2 cellular contexts compared by ENCODE assay signal in the genomic region with DNA sequence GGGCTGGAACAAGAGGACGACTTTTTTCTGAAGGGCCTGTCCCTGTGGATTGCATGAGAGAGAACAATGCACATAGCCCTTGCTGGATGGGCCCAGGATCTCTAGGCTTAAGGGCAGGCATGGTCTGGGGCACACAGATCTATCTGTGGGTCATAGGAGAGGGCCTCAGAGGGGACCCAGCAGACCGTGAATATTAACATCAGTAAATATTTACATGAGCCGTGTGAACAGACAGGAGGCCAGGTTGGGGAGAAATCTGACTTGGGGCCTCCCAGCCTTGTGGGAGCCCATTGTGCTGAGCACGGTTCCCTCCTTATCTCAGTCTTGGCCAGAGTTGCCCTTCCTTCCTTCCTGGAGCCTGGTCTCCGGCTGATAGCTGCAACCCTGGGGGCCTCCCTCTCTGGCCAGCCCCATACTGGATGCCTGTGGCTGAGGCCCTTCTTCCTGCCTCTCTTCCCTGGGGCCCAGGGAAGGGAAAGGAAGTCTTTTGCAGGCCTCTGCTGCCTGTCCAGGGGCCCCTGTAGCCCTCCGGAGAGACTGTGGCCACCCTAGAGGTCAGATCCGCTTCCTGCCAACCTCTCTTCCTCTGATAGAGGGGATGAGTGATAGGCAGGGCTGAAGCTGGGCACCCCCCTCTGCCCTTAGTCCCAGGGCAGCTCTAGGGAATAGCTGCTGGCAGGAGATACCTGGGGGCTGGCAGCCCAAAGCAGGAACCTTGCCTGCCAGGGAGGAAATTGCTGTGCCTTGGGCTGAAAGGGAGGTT.
TF ChIP-seq lines count a peak whose summit lies in the region.

No MANE protein-coding gene starts in this region.

TF ChIP-seq in K562, 482 proteins besides CTCF, POLR2A, EP300 and RAD21 (continued from another document and continues in another):
- TF ChIP-seq, protein P1, sequence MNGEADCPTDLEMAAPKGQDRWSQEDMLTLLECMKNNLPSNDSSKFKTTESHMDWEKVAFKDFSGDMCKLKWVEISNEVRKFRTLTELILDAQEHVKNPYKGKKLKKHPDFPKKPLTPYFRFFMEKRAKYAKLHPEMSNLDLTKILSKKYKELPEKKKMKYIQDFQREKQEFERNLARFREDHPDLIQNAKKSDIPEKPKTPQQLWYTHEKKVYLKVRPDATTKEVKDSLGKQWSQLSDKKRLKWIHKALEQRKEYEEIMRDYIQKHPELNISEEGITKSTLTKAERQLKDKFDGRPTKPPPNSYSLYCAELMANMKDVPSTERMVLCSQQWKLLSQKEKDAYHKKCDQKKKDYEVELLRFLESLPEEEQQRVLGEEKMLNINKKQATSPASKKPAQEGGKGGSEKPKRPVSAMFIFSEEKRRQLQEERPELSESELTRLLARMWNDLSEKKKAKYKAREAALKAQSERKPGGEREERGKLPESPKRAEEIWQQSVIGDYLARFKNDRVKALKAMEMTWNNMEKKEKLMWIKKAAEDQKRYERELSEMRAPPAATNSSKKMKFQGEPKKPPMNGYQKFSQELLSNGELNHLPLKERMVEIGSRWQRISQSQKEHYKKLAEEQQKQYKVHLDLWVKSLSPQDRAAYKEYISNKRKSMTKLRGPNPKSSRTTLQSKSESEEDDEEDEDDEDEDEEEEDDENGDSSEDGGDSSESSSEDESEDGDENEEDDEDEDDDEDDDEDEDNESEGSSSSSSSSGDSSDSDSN (IDR thresholded peaks at IDR 0.05; ENCODE audit: borderline replicate concordance in 1 of 2, low read depth in 2 of 2, low read length in 2 of 2), result peak; percentile 71 to 97; a peak in 3 of 4 replicates
- TF ChIP-seq, protein P2, sequence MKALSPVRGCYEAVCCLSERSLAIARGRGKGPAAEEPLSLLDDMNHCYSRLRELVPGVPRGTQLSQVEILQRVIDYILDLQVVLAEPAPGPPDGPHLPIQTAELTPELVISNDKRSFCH (CRISPR knock-in tag; IDR thresholded peaks at IDR 0.05), result no peak
- TF ChIP-seq, protein P2 (tag; IDR thresholded peaks at IDR 0.05), result no peak
- no peak for TF ChIP-seq CEBPB (tag; IDR thresholded peaks at IDR 0.05)
- no peak for TF ChIP-seq SAFB (IDR thresholded peaks at IDR 0.05; ENCODE audit: borderline replicate concordance, low read depth, low read length)
- TF ChIP-seq CREM (IDR thresholded peaks at IDR 0.05; ENCODE audit: low read depth), result peak; percentile 21; the same call in 1 of the 2 replicates
- no peak for TF ChIP-seq PCBP2 (IDR thresholded peaks at IDR 0.05; ENCODE audit: low read depth, low read length, poor library complexity, severe bottlenecking)
- peak; percentile 71; the same call in 1 of the 2 replicates for TF ChIP-seq ZKSCAN8 (CRISPR knock-in tag; IDR thresholded peaks at IDR 0.05)
- no peak for TF ChIP-seq ZFPM2 (CRISPR knock-in tag; IDR thresholded peaks at IDR 0.05)
- TF ChIP-seq SMARCC2 (IDR thresholded peaks at IDR 0.05; ENCODE audit: low read depth), result no peak
- no peak for TF ChIP-seq STAG1 (CRISPR knock-in tag; IDR thresholded peaks at IDR 0.05; ENCODE audit: borderline replicate concordance)
- TF ChIP-seq CHD2 (IDR thresholded peaks at IDR 0.05; ENCODE audit: low read depth, low read length), result no peak
- no peak for TF ChIP-seq STAT5B (CRISPR knock-in tag; IDR thresholded peaks at IDR 0.05)
- no peak for TF ChIP-seq HNRNPUL1 (IDR thresholded peaks at IDR 0.05; ENCODE audit: low read length)
- TF ChIP-seq RFX1 (IDR thresholded peaks at IDR 0.05), result no peak

TF ChIP-seq in WTC11, 78 proteins besides CTCF, POLR2A, EP300 and RAD21:
- TF ChIP-seq, protein P3, sequence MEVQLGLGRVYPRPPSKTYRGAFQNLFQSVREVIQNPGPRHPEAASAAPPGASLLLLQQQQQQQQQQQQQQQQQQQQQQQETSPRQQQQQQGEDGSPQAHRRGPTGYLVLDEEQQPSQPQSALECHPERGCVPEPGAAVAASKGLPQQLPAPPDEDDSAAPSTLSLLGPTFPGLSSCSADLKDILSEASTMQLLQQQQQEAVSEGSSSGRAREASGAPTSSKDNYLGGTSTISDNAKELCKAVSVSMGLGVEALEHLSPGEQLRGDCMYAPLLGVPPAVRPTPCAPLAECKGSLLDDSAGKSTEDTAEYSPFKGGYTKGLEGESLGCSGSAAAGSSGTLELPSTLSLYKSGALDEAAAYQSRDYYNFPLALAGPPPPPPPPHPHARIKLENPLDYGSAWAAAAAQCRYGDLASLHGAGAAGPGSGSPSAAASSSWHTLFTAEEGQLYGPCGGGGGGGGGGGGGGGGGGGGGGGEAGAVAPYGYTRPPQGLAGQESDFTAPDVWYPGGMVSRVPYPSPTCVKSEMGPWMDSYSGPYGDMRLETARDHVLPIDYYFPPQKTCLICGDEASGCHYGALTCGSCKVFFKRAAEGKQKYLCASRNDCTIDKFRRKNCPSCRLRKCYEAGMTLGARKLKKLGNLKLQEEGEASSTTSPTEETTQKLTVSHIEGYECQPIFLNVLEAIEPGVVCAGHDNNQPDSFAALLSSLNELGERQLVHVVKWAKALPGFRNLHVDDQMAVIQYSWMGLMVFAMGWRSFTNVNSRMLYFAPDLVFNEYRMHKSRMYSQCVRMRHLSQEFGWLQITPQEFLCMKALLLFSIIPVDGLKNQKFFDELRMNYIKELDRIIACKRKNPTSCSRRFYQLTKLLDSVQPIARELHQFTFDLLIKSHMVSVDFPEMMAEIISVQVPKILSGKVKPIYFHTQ (CRISPR knock-in tag; IDR thresholded peaks at IDR 0.05), result no peak
- TF ChIP-seq, protein P4, sequence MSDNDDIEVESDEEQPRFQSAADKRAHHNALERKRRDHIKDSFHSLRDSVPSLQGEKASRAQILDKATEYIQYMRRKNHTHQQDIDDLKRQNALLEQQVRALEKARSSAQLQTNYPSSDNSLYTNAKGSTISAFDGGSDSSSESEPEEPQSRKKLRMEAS (CRISPR knock-in tag; IDR thresholded peaks at IDR 0.05), result no peak
- TF ChIP-seq ZNF232 (CRISPR knock-in tag; IDR thresholded peaks at IDR 0.05), result no peak
- no peak for TF ChIP-seq MXD4 (CRISPR knock-in tag; IDR thresholded peaks at IDR 0.05; ENCODE audit: borderline replicate concordance)
- TF ChIP-seq ZNF396 (CRISPR knock-in tag; IDR thresholded peaks at IDR 0.05; ENCODE audit: borderline replicate concordance), result no peak
- TF ChIP-seq, protein P5, sequence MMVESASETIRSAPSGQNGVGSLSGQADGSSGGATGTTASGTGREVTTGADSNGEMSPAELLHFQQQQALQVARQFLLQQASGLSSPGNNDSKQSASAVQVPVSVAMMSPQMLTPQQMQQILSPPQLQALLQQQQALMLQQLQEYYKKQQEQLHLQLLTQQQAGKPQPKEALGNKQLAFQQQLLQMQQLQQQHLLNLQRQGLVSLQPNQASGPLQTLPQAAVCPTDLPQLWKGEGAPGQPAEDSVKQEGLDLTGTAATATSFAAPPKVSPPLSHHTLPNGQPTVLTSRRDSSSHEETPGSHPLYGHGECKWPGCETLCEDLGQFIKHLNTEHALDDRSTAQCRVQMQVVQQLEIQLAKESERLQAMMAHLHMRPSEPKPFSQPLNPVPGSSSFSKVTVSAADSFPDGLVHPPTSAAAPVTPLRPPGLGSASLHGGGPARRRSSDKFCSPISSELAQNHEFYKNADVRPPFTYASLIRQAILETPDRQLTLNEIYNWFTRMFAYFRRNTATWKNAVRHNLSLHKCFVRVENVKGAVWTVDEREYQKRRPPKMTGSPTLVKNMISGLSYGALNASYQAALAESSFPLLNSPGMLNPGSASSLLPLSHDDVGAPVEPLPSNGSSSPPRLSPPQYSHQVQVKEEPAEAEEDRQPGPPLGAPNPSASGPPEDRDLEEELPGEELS (CRISPR knock-in tag; IDR thresholded peaks at IDR 0.05), result no peak
- TF ChIP-seq ZNF219 (CRISPR knock-in tag; IDR thresholded peaks at IDR 0.05; ENCODE audit: borderline replicate concordance), result no peak
- TF ChIP-seq ELF4 (CRISPR knock-in tag; IDR thresholded peaks at IDR 0.05; ENCODE audit: low read depth), result no peak
- no peak for TF ChIP-seq NFE2L1 (CRISPR knock-in tag; IDR thresholded peaks at IDR 0.05)
